15 cellular contexts compared by ENCODE assay signal in the genomic region with DNA sequence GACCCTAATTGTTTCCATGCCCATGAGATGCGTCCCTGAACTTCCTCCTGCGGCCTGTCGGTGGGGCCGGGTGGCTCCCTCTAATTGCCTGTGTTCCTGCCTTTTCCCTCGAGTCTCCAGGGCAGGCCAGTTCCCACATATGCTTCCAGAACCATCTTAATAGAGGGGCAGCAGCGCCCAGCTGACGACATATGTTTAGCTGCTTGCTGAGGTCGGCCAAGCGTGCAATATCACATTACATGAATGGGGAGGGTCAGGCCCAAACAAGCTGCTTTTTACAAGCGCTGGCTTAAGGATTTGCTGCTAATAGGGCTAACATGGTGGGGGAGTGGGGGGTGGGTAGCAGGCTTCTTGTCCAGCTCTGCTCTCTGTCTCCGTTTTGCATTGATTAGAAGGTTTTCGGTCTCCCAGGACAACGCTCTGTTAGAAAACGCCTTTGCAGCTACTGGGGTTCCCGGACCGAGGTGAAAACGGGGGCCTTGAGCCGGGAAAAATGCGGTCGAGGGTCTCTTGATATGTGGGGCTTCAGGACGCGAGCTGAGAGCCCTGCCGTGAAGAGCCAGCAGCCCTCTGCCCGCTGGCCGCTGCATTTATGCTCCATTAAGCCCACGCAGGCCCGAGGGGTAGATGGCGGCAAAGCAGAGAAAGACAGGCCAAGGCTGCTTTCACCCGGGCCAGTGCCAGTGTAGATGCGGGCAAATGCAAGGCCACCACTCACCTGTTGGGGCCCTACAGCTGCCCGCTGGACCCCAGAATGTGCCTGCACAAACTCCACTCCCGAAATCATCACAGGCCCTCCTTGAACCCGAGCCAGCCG.
DNase-seq lines count a peak whose midpoint lies in the region; ATAC-seq and TF ChIP-seq lines count a peak whose summit lies in the region.
"Had no signal": no experiment of that assay in that cellular context is flagged by ENCODE, and none has a peak within 500 bp of the region (broad histone marks: within the 10 kb centered on the region; RNA-seq: fewer than 3 reads in every experiment).

No MANE protein-coding gene starts in this region.

- H3K36me3 ChIP-seq in mesenchymal stem cell (ENCODE audit: control insufficient read depth in 1 of 2, insufficient read depth in 2 of 2, low read depth in 1 of 2, low read length in 2 of 2) (no peaks in the 10 kb centered on the region), tibial nerve (no peaks in the 10 kb centered on the region)
- H3K36me3 ChIP-seq: MG63, tibial artery had no signal

- peak; percentile 42; the same call in 1 of the 2 replicates for TF ChIP-seq CTCF in VCaP (conservative IDR thresholded peaks at IDR 0.05)
- no peak for TF ChIP-seq CTCF in tibial nerve (IDR thresholded peaks at IDR 0.05)

- H4K8ac ChIP-seq in mesenchymal stem cell (ENCODE audit: low read length) = no peak overlapping the region

- DNase-seq in DMS 273 (lab: John Stamatoyannopoulos, UW; ENCODE audit: unreplicated experiment) (peak; percentile 94), NCI-H1694 (lab: John Stamatoyannopoulos, UW) (peak; percentile 4), mesenchymal stem cell (peak; percentile 7), tibial nerve (ENCODE audit: low spot score in 2 of 2) (no peak), substantia nigra (lab: John Stamatoyannopoulos, UW) (no peak)
- DNase-seq in stimulated activated naive CD4-positive, alpha-beta T cell treated with Interleukin-2 at 50 U/mL for 16 hours (lab: John Stamatoyannopoulos, UW) = no peak
- DNase-seq: body of pancreas; CD4-positive, alpha-beta memory T cell; MG63; mucosa of descending colon; tibial artery had no signal

- no peak for ATAC-seq in GM21786 (IDR thresholded peaks at IDR 0.05; ENCODE audit: unreplicated experiment)
- ATAC-seq: body of pancreas, mucosa of descending colon, sciatic nerve had no signal

- H2AK5ac ChIP-seq in mesenchymal stem cell (ENCODE audit: low read length, severe bottlenecking) = no peak overlapping the region

- H3K27ac ChIP-seq in VCaP (peak overlapping the region; percentile 26; the same call in 1 of the 2 replicates), mesenchymal stem cell (ENCODE audit: low read length, poor library complexity, severe bottlenecking) (no peak overlapping the region), tibial nerve (no peak overlapping the region), substantia nigra (ENCODE audit: low read depth, low read length, poor library complexity, severe bottlenecking) (no peak overlapping the region)
- H3K27ac ChIP-seq: body of pancreas, HL-60, tibial artery had no signal

- H3K79me1 ChIP-seq in mesenchymal stem cell (replicated peaks; ENCODE audit: low read length, poor library complexity, severe bottlenecking) = no peaks in the 10 kb centered on the region

- H3K27me3 ChIP-seq in mesenchymal stem cell (ENCODE audit: control insufficient read depth in 1 of 2, insufficient read depth in 1 of 2, low read length in 2 of 2) (peaks cover 15 to 67% of the 10 kb centered on the region in 2 experiments), tibial nerve (peaks cover 0 to 44% of the 10 kb centered on the region in 2 donors)
- H3K27me3 ChIP-seq: body of pancreas, MG63 had no signal

- TF ChIP-seq POLR2A in tibial nerve (IDR thresholded peaks at IDR 0.05) = no peak

- no peak overlapping the region for H2AFZ ChIP-seq in mesenchymal stem cell (ENCODE audit: low read depth, low read length)

- no peak overlapping the region for H2BK120ac ChIP-seq in mesenchymal stem cell (ENCODE audit: low read depth, low read length)

- 66% methylated on average over 34 of the region's 34 CpGs for WGBS in mesenchymal stem cell
- WGBS in tibial nerve, 2 donors = 48 to 55% methylated on average over 32 to 34 of the region's 34 CpGs

- H3K4me2 ChIP-seq in mesenchymal stem cell (ENCODE audit: low read length, poor library complexity, severe bottlenecking) = no peak overlapping the region

- H4K91ac ChIP-seq in mesenchymal stem cell (ENCODE audit: low read length) = no peak overlapping the region

- no peak for TF ChIP-seq EP300 in tibial nerve (IDR thresholded peaks at IDR 0.05)

- H3K9me3 ChIP-seq in mesenchymal stem cell (ENCODE audit: control insufficient read depth, low read length) (peaks cover 5% of the 10 kb centered on the region), tibial nerve (peaks cover 0 to 3% (median 0%) of the 10 kb centered on the region in 4 donors)
- H3K9me3 ChIP-seq: body of pancreas, MG63, mucosa of descending colon, tibial artery had no signal

- no peak overlapping the region for H2BK12ac ChIP-seq in mesenchymal stem cell (ENCODE audit: low read length in 2 of 2)

- no peak overlapping the region for H3K9ac ChIP-seq in mesenchymal stem cell (ENCODE audit: low read length)

- H3K4me3 ChIP-seq in mesenchymal stem cell (ENCODE audit: insufficient read depth in 1 of 2, low read depth in 1 of 2, low read length in 2 of 2) (no peak overlapping the region), tibial nerve (no peak overlapping the region)
- H3K4me3 ChIP-seq: body of pancreas, MG63, mucosa of descending colon, tibial artery had no signal

- no peak overlapping the region for H3K14ac ChIP-seq in mesenchymal stem cell (ENCODE audit: low read length in 2 of 2)

- H2BK5ac ChIP-seq in mesenchymal stem cell (ENCODE audit: low read depth, low read length, poor library complexity, severe bottlenecking) = no peak overlapping the region

- H3K4me1 ChIP-seq in mesenchymal stem cell (ENCODE audit: control insufficient read depth, insufficient read depth, low read depth, low read length) (peaks cover 14% of the 10 kb centered on the region), tibial nerve (peaks cover 0 to 6% (median 0%) of the 10 kb centered on the region in 4 donors)
- H3K4me1 ChIP-seq: body of pancreas, tibial artery had no signal

- no peak overlapping the region for H3K4ac ChIP-seq in mesenchymal stem cell (ENCODE audit: low read depth in 1 of 2, low read length in 2 of 2)

- H2BK15ac ChIP-seq in mesenchymal stem cell (ENCODE audit: low read depth, poor library complexity, severe bottlenecking) = no peak overlapping the region

- no peak overlapping the region for H3K18ac ChIP-seq in mesenchymal stem cell (ENCODE audit: low read depth in 1 of 2, low read length in 2 of 2)

- H3K23ac ChIP-seq in mesenchymal stem cell (ENCODE audit: low read length in 2 of 2) = no peak overlapping the region

Comparison
In these comparisons a context has a peak if more than half of its experiments do, and no peak if none do; other contexts are left out.
1. DNase-seq: peak in DMS 273 (single experiment), NCI-H1694 (single experiment) and mesenchymal stem cell (single experiment); none in stimulated activated naive CD4-positive, alpha-beta T cell treated with Interleukin-2 at 50 U/mL for 16 hours (single experiment), tibial nerve (0 of 2) and substantia nigra (0 of 49).